Comparison of ENCODE assay signal across 8 cellular contexts in the genomic region with DNA sequence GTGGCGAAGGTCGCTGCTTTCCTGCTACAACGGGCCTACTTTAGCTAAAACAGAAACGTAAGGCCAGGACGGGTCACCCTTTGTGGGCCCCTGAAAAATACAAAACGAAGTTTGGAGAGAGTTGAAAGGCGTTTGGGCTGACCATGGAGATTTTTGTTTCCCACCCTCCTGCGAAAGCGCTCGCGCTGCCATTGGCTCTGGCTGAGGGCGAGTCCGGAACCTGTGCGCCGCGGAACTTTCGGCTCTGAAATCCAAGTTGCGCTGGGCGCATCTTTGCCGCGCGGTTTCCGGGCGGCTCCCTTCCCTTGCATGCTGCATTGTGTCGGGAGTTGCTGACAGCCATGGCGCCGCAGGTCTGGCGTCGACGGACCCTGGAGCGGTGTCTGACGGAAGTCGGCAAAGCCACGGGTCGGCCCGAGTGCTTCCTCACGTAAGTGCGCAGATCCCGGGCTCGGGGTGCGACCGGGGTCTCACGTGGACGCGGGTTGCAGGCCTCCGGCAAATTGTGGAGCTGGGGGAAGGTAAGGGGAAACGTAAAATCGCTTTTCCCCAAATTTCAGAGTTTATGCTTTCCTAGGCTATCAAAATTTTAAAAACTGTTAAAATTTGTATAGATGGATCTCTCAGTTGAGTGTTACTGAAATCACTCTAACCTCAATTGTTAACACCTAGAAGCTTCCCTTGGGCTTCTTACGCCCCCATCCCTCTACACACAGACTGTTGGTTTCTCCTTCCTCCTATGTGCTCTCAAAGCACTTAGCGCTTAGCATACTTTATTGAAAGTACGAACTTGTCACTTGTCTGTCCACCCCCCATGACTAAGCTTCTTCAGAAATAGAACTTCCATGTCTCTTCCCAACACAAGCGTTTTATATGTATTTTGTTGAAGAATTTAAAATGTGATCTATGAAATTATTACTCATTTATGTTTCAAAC. TPM values are rescaled to one million over a fixed set of nuclear protein-coding genes. Genes with fewer than 3 reads are reported as not detected.
DNase-seq lines count a peak whose midpoint lies in the region; ATAC-seq and TF ChIP-seq lines count a peak whose summit lies in the region.

A gene with protein sequence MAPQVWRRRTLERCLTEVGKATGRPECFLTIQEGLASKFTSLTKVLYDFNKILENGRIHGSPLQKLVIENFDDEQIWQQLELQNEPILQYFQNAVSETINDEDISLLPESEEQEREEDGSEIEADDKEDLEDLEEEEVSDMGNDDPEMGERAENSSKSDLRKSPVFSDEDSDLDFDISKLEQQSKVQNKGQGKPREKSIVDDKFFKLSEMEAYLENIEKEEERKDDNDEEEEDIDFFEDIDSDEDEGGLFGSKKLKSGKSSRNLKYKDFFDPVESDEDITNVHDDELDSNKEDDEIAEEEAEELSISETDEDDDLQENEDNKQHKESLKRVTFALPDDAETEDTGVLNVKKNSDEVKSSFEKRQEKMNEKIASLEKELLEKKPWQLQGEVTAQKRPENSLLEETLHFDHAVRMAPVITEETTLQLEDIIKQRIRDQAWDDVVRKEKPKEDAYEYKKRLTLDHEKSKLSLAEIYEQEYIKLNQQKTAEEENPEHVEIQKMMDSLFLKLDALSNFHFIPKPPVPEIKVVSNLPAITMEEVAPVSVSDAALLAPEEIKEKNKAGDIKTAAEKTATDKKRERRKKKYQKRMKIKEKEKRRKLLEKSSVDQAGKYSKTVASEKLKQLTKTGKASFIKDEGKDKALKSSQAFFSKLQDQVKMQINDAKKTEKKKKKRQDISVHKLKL (plus strand): TSS at position 310 of the 936 bp plus-strand sequence. CDS start 32 bp downstream, at position 342.

- H3K27ac ChIP-seq in SJSA1 = peak within 1 kb of the TSS; percentile 51
- peak within 1 kb of the TSS; percentile 76 to 98 (median 94) for H3K27ac ChIP-seq in gastroesophageal sphincter
- H3K27ac ChIP-seq in substantia nigra (ENCODE audit: low read depth, low read length, poor library complexity, severe bottlenecking) = peak within 1 kb of the TSS; percentile 90

- H3K9me3 ChIP-seq in MG63 (no peaks in the 10 kb centered on the region), SJSA1 (replicated peaks) (no peaks in the 10 kb centered on the region), gastroesophageal sphincter (no peaks in the 10 kb centered on the region)

- H3K4me3 ChIP-seq in MG63 (peak within 1 kb of the TSS; percentile 95), SJSA1 (peak within 1 kb of the TSS; percentile 80), gastroesophageal sphincter (peak within 1 kb of the TSS; percentile 64 to 76)

- no peak for TF ChIP-seq EP300 in gastroesophageal sphincter (IDR thresholded peaks at IDR 0.05)

- TF ChIP-seq POLR2A in gastroesophageal sphincter (IDR thresholded peaks at IDR 0.05) = peak in 1 of 2 donors; percentile 11

- ATAC-seq in gastroesophageal sphincter = peak; percentile 97

- H3K36me3 ChIP-seq in MG63 (peaks cover 43% of the 10 kb centered on the region), SJSA1 (peaks cover 20% of the 10 kb centered on the region), gastroesophageal sphincter (peaks cover 4 to 25% of the 10 kb centered on the region in 2 donors)

- H3K27me3 ChIP-seq in MG63 = no peaks in the 10 kb centered on the region
- no peaks in the 10 kb centered on the region for H3K27me3 ChIP-seq in SJSA1 (replicated peaks)
- H3K27me3 ChIP-seq in gastroesophageal sphincter = no peaks in the 10 kb centered on the region

- TF ChIP-seq CTCF in gastroesophageal sphincter (IDR thresholded peaks at IDR 0.05) = no peak

- H3K4me1 ChIP-seq in SJSA1 (replicated peaks) (peaks cover 10% of the 10 kb centered on the region; the same call in 1 of the 2 replicates), gastroesophageal sphincter (peaks cover 4 to 51% (median 18%) of the 10 kb centered on the region in 3 donors)

- DNase-seq in GM04503 (ENCODE audit: low read depth) (peak; percentile 66), HCEC 1CT (peak; percentile 87), MG63 (peak; percentile 89), SJSA1 (ENCODE audit: low read depth in 1 of 2, low spot score in 2 of 2) (peak; percentile 91 to 93), non-pigmented ciliary epithelial cell (ENCODE audit: low read depth) (peak; percentile 50), substantia nigra (lab: John Stamatoyannopoulos, UW) (peak; percentile 49 to 98 (median 88))
- peak; percentile 78 to 85 (median 84) for DNase-seq in activated naive CD4-positive, alpha-beta T cell (lab: John Stamatoyannopoulos, UW)

- 0 to 1% methylated on average over 25 to 30 of the region's 52 CpGs for WGBS in gastroesophageal sphincter (ENCODE audit: low coverage in 1 of 2), 2 donors

RNA-seq across cellular contexts. Expression of the gene that starts here (rescaled TPM):
- 12.5 and 44.0 TPM in 2 replicates for total RNA-seq in MG63 (2014; rRNA removed; shearing (Covaris generic); ENCODE audit: low replicate concordance)
- total RNA-seq in SJSA1 (2014; rRNA removed; shearing (Covaris generic)) = 30.2 and 44.1 TPM in 2 replicates
- total RNA-seq in gastroesophageal sphincter = 10 to 100 TPM; 16.2 to 24.6 (median 22.1) TPM

Comparison
In these comparisons a context has a peak if more than half of its experiments do, and no peak if none do; other contexts are left out.
1. Peak in every context shown above with its lines: DNase-seq, ATAC-seq, H3K4me3 ChIP-seq and H3K27ac ChIP-seq.